1 cellular context compared by ENCODE assay signal in genomic region chr11:111417766-111418435, GRCh38.
TF ChIP-seq lines count a peak whose summit lies in the region.

No MANE protein-coding gene starts in this region.

TF ChIP-seq in IMR-90, 13 proteins besides CTCF, POLR2A, EP300 and RAD21 (continued from another document):
- no peak for TF ChIP-seq ELK1 (IDR thresholded peaks at IDR 0.05; ENCODE audit: borderline replicate concordance, low read depth, low read length)
